12 cellular contexts compared by ENCODE assay signal in the genomic region with DNA sequence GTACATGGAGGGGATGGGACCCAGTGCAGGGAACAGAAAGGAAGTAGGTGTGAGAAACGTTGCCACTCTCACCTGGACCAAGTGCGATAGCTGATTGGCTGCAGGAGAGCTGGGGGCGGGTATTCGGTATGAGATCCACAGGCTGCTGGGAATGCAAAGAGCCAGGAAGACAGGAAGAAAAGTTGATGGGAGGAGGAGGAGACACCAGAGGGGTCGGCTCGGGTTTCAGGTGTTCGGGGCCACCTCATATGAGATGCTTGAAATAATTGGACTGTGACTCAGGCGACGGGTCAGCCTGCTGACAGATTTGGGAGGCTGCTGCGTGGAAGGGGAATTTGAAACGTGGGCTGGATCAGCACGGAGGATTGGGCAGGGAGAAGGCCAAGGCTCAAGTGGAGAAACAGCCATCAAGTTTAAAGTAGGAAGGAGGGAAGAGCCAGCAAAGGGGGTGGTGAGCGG.
DNase-seq lines count a peak whose midpoint lies in the region; ATAC-seq, FAIRE-seq and TF ChIP-seq lines count a peak whose summit lies in the region.
"Had no signal": no experiment of that assay in that cellular context is flagged by ENCODE, and none has a peak within 500 bp of the region (broad histone marks: within the 10 kb centered on the region; RNA-seq: fewer than 3 reads in every experiment).

No MANE protein-coding gene starts in this region.

- H2AFZ ChIP-seq in HepG2 (ENCODE audit: low read length) = no peak overlapping the region

- CTCF ChIA-PET in HepG2 (lab: Yijun Ruan, JAX; ENCODE audit: low intra/inter-chr PET ratio, low total read pairs) = no interaction called here

- peaks cover 6 to 29% of the 10 kb centered on the region in 2 experiments; a peak in 4 of 5 replicates for H3K36me3 ChIP-seq in HepG2 (replicated peaks in 1 of 2; ENCODE audit: control insufficient read depth in 1 of 2, insufficient read depth in 2 of 2, low read length in 2 of 2)
- peaks cover 0 to 13% (median 4%) of the 10 kb centered on the region in 4 donors for H3K36me3 ChIP-seq in right lobe of liver
- H3K36me3 ChIP-seq in RWPE2 (ENCODE audit: low read depth) = peaks cover 10% of the 10 kb centered on the region; the same call in 1 of the 2 replicates

- H3K4me3 ChIP-seq in HepG2 (replicated peaks in 1 of 3; ENCODE audit: insufficient read depth in 1 of 3, low read depth in 2 of 3, low read length in 3 of 3) (no peak overlapping the region), right lobe of liver (no peak overlapping the region), RWPE2 (ENCODE audit: severe bottlenecking) (no peak overlapping the region)
- H3K4me3 ChIP-seq: mucosa of descending colon had no signal

- no peak for TF ChIP-seq EP300 in HepG2 (IDR thresholded peaks at IDR 0.05; ENCODE audit: low read depth in 2 of 2, low read length in 2 of 2)
- no peak for TF ChIP-seq EP300 in HepG2 (CRISPR knock-in tag; IDR thresholded peaks at IDR 0.05; ENCODE audit: borderline replicate concordance)

- 82% methylated on average over 13 of the region's 13 CpGs for WGBS in HepG2 (ENCODE audit: low lambda C conversion rate)
- WGBS in right lobe of liver (ENCODE audit: insufficient coverage, low coverage, low lambda C conversion rate, missing lambda C conversion rate) = 76% methylated on average over 13 of the region's 13 CpGs

- H3K9me3 ChIP-seq in HepG2 (ENCODE audit: low read length) = no peaks in the 10 kb centered on the region
- H3K9me3 ChIP-seq in right lobe of liver = no peaks in the 10 kb centered on the region
- H3K9me3 ChIP-seq in RWPE2 (ENCODE audit: severe bottlenecking) = no peaks in the 10 kb centered on the region
- H3K9me3 ChIP-seq: mucosa of descending colon had no signal

- no TSS peak for BruUV-seq in HepG2 (replicated peaks; lab: Mats Ljungman, UMichigan)

- DNase-seq in HepG2 (ENCODE audit: low spot score) (peak; percentile 15), right lobe of liver (no peak), RWPE2 (ENCODE audit: low spot score) (peak; percentile 69), left ventricle myocardium superior (no peak), urothelium cell line (ENCODE audit: low spot score) (peak; percentile 97), NOMO-1 treated with DMSO at 0.1 percent for 48 hours (lab: John Stamatoyannopoulos, UW; ENCODE audit: unreplicated experiment) (no peak), NCI-H2227 treated with DMSO at 0.1 percent for 48 hours (lab: John Stamatoyannopoulos, UW) (no peak), GM19240 (ENCODE audit: insufficient read length, low spot score) (no peak)
- DNase-seq: activated CD4-positive, alpha-beta T cell treated with anti-CD3 and anti-CD28 coated beads for 48 hours; COR-L47; mucosa of descending colon; NCI-H526 had no signal

- TF ChIP-seq RAD21 in HepG2 (CRISPR knock-in tag; IDR thresholded peaks at IDR 0.05) = no peak

- POLR2A ChIA-PET in HepG2 (lab: Yijun Ruan, JAX) = no interaction called here

- H3K4me1 ChIP-seq in HepG2 (ENCODE audit: insufficient read depth, low read length) (no peaks in the 10 kb centered on the region), right lobe of liver (no peaks in the 10 kb centered on the region), RWPE2 (ENCODE audit: insufficient read depth, poor library complexity, severe bottlenecking) (peaks cover 10% of the 10 kb centered on the region)

- no peak for FAIRE-seq in HepG2 (lab: Jason Lieb, UNC)
- FAIRE-seq in urothelium cell line (lab: Jason Lieb, UNC) = peak; percentile 93

- TF ChIP-seq CTCF in HepG2 (CRISPR knock-in tag; IDR thresholded peaks at IDR 0.05) (no peak), right lobe of liver (IDR thresholded peaks at IDR 0.05) (no peak), RWPE2 (IDR thresholded peaks at IDR 0.05; ENCODE audit: poor library complexity, severe bottlenecking) (no peak)

- no peak overlapping the region for H3K4me2 ChIP-seq in HepG2 (ENCODE audit: low read depth, low read length)

- in situ Hi-C loops in HepG2 (cut with HindIII; ENCODE audit: extremely low pct_ligation_motif_present, low pct_unique_long_range_greater_than_20kb) = no loop called here

- ATAC-seq in HepG2 (no peak; the same call in 1 of the 3 replicates), right lobe of liver (no peak), RWPE2 (ENCODE audit: low read depth) (peak; percentile 93), left ventricle myocardium superior (peak; percentile 50)
- ATAC-seq: mucosa of descending colon had no signal

- H4K20me1 ChIP-seq in HepG2 (ENCODE audit: insufficient read depth, low read length) = no peaks in the 10 kb centered on the region

- H3K27ac ChIP-seq in HepG2 (ENCODE audit: extremely low read length, insufficient read depth, low read length) (no peak overlapping the region), right lobe of liver (no peak overlapping the region), RWPE2 (ENCODE audit: poor library complexity, severe bottlenecking) (peak overlapping the region; percentile 36)

- no peaks in the 10 kb centered on the region for H3K79me2 ChIP-seq in HepG2 (ENCODE audit: insufficient read depth, low read length)

- no peak for TF ChIP-seq POLR2A in HepG2 (IDR thresholded peaks at IDR 0.05; ENCODE audit: insufficient read depth in 1 of 2, low read depth in 2 of 2, low read length in 2 of 2)
- no peak for TF ChIP-seq POLR2A in right lobe of liver (IDR thresholded peaks at IDR 0.05)

- intact Hi-C loops in HepG2 (cut with micrococcal nuclease; ENCODE audit: unreplicated experiment) = no loop called here
- intact Hi-C loops in right lobe of liver (cut with DNase I) = no loop called here
- intact Hi-C loops in left ventricle myocardium superior (cut with micrococcal nuclease) = no loop called here

- no peaks in the 10 kb centered on the region for H3K27me3 ChIP-seq in HepG2 (ENCODE audit: control insufficient read depth in 1 of 2, insufficient read depth in 2 of 2, low read length in 2 of 2)
- no peaks in the 10 kb centered on the region for H3K27me3 ChIP-seq in right lobe of liver
- no peaks in the 10 kb centered on the region for H3K27me3 ChIP-seq in RWPE2 (ENCODE audit: insufficient read depth, poor library complexity, severe bottlenecking)

- H3K9ac ChIP-seq in HepG2 (ENCODE audit: insufficient read depth, low read depth, low read length) = no peak overlapping the region

TF ChIP-seq in HepG2, 621 proteins besides CTCF, POLR2A, EP300 and RAD21:
- TF ChIP-seq JUN (CRISPR knock-in tag; IDR thresholded peaks at IDR 0.05) = no peak
- no peak for TF ChIP-seq CBX5 (CRISPR knock-in tag; IDR thresholded peaks at IDR 0.05; ENCODE audit: borderline replicate concordance)
- TF ChIP-seq HMGA1 (CRISPR knock-in tag; conservative IDR thresholded peaks at IDR 0.05) = no peak
- TF ChIP-seq AHDC1 (CRISPR knock-in tag; IDR thresholded peaks at IDR 0.05; ENCODE audit: borderline replicate concordance) = no peak
TF ChIP-seq in HepG2: peak in this region for 0.

Comparison
In these comparisons a context has a peak if more than half of its experiments do, and no peak if none do; other contexts are left out.
1. DNase-seq: peak in HepG2 (single experiment), RWPE2 (single experiment) and urothelium cell line (single experiment); none in right lobe of liver (0 of 3), left ventricle myocardium superior (single experiment), NOMO-1 treated with DMSO at 0.1 percent for 48 hours (single experiment), NCI-H2227 treated with DMSO at 0.1 percent for 48 hours (single experiment) and GM19240 (single experiment).
2. ATAC-seq: peak in RWPE2 (single experiment) and left ventricle myocardium superior (single experiment); none in HepG2 (single experiment) and right lobe of liver (0 of 4).